Comparison of ENCODE assay signal across 26 cellular contexts in the genomic region with DNA sequence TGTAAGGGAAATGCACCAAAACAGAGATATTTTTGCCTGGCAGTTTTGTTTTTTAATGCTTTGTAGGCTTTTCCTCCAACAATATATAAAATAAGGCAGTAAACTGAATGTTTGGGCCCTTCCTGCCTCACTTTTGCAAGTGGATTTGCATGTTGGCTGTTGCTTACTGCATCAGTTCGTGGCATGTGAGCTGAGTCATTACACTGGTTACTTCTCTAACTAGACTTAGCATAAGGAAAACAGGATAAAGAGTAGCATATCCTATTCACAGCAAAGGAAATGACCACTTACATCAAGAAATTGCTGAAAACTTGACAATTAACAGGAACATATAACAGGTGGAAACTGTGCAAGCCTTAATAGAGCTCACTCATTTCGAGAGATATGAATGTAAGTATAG.
DNase-seq lines count a peak whose midpoint lies in the region; ATAC-seq, FAIRE-seq and TF ChIP-seq lines count a peak whose summit lies in the region.
"Had no signal": no experiment of that assay in that cellular context is flagged by ENCODE, and none has a peak within 500 bp of the region (broad histone marks: within the 10 kb centered on the region; RNA-seq: fewer than 3 reads in every experiment).

No MANE protein-coding gene starts in this region.

- peaks cover 53% of the 10 kb centered on the region for H3K4me1 Mint-ChIP-seq in astrocyte (ENCODE audit: low read depth, unreplicated experiment)
- H3K4me1 Mint-ChIP-seq: activated CD4-positive, alpha-beta T cell treated with anti-CD3 and anti-CD28 coated beads, Interleukin-2, amount 10 ng/mL, durations not matched to agents 7 days and 5 days; activated naive CD4-positive, alpha-beta T cell treated with anti-CD3 and anti-CD28 coated beads, Interleukin-2, amount 10 ng/mL, durations not matched to agents 7 days and 5 days; CD4-positive, alpha-beta memory T cell; stimulated activated naive CD8-positive, alpha-beta T cell treated with anti-CD3 and anti-CD28 coated beads, Interleukin-15, amount 100 ng/mL, for 72 hours; T-helper 17 cell had no signal

- H3K4me3 Mint-ChIP-seq in astrocyte (ENCODE audit: unreplicated experiment): no peak overlapping the region
- H3K4me3 Mint-ChIP-seq: activated CD4-positive, alpha-beta T cell treated with anti-CD3 and anti-CD28 coated beads, Interleukin-2, amount 10 ng/mL, durations not matched to agents 7 days and 5 days; activated naive CD4-positive, alpha-beta T cell treated with anti-CD3 and anti-CD28 coated beads, Interleukin-2, amount 10 ng/mL, durations not matched to agents 7 days and 5 days; CD4-positive, alpha-beta memory T cell; effector memory CD8-positive, alpha-beta T cell; stimulated activated naive CD8-positive, alpha-beta T cell treated with anti-CD3 and anti-CD28 coated beads, Interleukin-15, amount 100 ng/mL, for 72 hours; T-helper 17 cell had no signal

- H3K27me3 ChIP-seq in astrocyte (ENCODE audit: insufficient read depth, low read length): no peaks in the 10 kb centered on the region
- no peaks in the 10 kb centered on the region for H3K27me3 ChIP-seq in left lung
- no peaks in the 10 kb centered on the region for H3K27me3 ChIP-seq in ovary
- H3K27me3 ChIP-seq: ascending aorta, esophagus muscularis mucosa, thyroid gland had no signal

- no peak for TF ChIP-seq POLR2A in ovary (IDR thresholded peaks at IDR 0.05)

- no peak for TF ChIP-seq EP300 in ovary (IDR thresholded peaks at IDR 0.05)

- H3K9ac ChIP-seq in astrocyte (ENCODE audit: low read length): no peak overlapping the region
- H3K9ac ChIP-seq: SK-N-SH had no signal

- no peak overlapping the region for H3K4me3 ChIP-seq in astrocyte (ENCODE audit: insufficient read depth, low read depth, low read length)
- H3K4me3 ChIP-seq in fibroblast of mammary gland (ENCODE audit: control insufficient read depth, low read depth, low read length): no peak overlapping the region
- H3K4me3 ChIP-seq in left lung: no peak overlapping the region
- H3K4me3 ChIP-seq in ovary: no peak overlapping the region
- H3K4me3 ChIP-seq: ascending aorta, esophagus muscularis mucosa, prostate gland, thyroid gland had no signal

- 34 to 78% (median 46%) methylated on average over 2 of the region's 2 CpGs for WGBS in ovary, 3 donors

- no peak overlapping the region for H2AFZ ChIP-seq in astrocyte (ENCODE audit: low read depth, low read length)

- H3K36me3 ChIP-seq in astrocyte (ENCODE audit: insufficient read depth, low read length) (no peaks in the 10 kb centered on the region), left lung (peaks cover 0 to under 1% of the 10 kb centered on the region in 2 donors), ovary (no peaks in the 10 kb centered on the region)
- H3K36me3 ChIP-seq: ascending aorta, esophagus muscularis mucosa, prostate gland, thyroid gland had no signal

- no peak overlapping the region for H3K4me2 ChIP-seq in astrocyte (ENCODE audit: low read length)
- H3K4me2 ChIP-seq: SK-N-SH had no signal

- no peak for FAIRE-seq in astrocyte (lab: Jason Lieb, UNC)

- H3K4me1 ChIP-seq in astrocyte (ENCODE audit: insufficient read depth, low read length) (peaks cover 19% of the 10 kb centered on the region), left lung (no peaks in the 10 kb centered on the region), ovary (ENCODE audit: insufficient read depth) (no peaks in the 10 kb centered on the region)
- H3K4me1 ChIP-seq: prostate gland had no signal

- ATAC-seq in HG03457 (IDR thresholded peaks at IDR 0.05; ENCODE audit: unreplicated experiment) (no peak), left lung (no peak)
- ATAC-seq: effector memory CD8-positive, alpha-beta T cell; stimulated activated naive CD8-positive, alpha-beta T cell treated with anti-CD3 and anti-CD28 coated beads, Interleukin-15, amount 100 ng/mL, for 72 hours; T-helper 17 cell had no signal

- no peak for TF ChIP-seq CTCF in astrocyte (IDR thresholded peaks at IDR 0.05; ENCODE audit: insufficient read depth, low read depth, low read length)
- TF ChIP-seq CTCF in fibroblast of mammary gland (conservative IDR thresholded peaks at IDR 0.05; ENCODE audit: control insufficient read depth, insufficient read depth, low read depth, low read length): no peak
- no peak for TF ChIP-seq CTCF in left lung (IDR thresholded peaks at IDR 0.05)
- no peak for TF ChIP-seq CTCF in ovary (IDR thresholded peaks at IDR 0.05)

- no peaks in the 10 kb centered on the region for H3K9me3 Mint-ChIP-seq in astrocyte (ENCODE audit: unreplicated experiment)
- H3K9me3 Mint-ChIP-seq: activated CD4-positive, alpha-beta T cell treated with anti-CD3 and anti-CD28 coated beads, Interleukin-2, amount 10 ng/mL, durations not matched to agents 7 days and 5 days; effector memory CD8-positive, alpha-beta T cell; stimulated activated naive CD8-positive, alpha-beta T cell treated with anti-CD3 and anti-CD28 coated beads, Interleukin-15, amount 100 ng/mL, for 72 hours had no signal

- H4K20me1 ChIP-seq in astrocyte (ENCODE audit: insufficient read depth, low read length): no peaks in the 10 kb centered on the region

- peaks cover 5% of the 10 kb centered on the region for H3K36me3 Mint-ChIP-seq in astrocyte (ENCODE audit: low read depth, unreplicated experiment)
- H3K36me3 Mint-ChIP-seq: activated naive CD4-positive, alpha-beta T cell treated with anti-CD3 and anti-CD28 coated beads, Interleukin-2, amount 10 ng/mL, durations not matched to agents 7 days and 5 days had no signal

- DNase-seq in HT1080 (ENCODE audit: low read depth): peak; percentile 27
- peak; percentile 45 for DNase-seq in astrocyte (ENCODE audit: low read depth)
- peak; percentile 33 for DNase-seq in fibroblast of mammary gland (ENCODE audit: low read depth)
- DNase-seq in cerebellum (ENCODE audit: low spot score): no peak
- DNase-seq in left lung: no peak
- no peak for DNase-seq in ovary
- DNase-seq: activated CD4-positive, alpha-beta T cell treated with anti-CD3 and anti-CD28 coated beads, Interleukin-2, amount 10 ng/mL, durations not matched to agents 7 days and 5 days; activated naive CD4-positive, alpha-beta T cell treated with anti-CD3 and anti-CD28 coated beads, Interleukin-2, amount 10 ng/mL, durations not matched to agents 7 days and 5 days; CD4-positive, alpha-beta memory T cell; effector memory CD8-positive, alpha-beta T cell; head of caudate nucleus; Karpas-422; mammary epithelial cell; NCI-H1048; NCI-H187; NCI-H774; SK-N-SH; stimulated activated naive CD8-positive, alpha-beta T cell treated with anti-CD3 and anti-CD28 coated beads, Interleukin-15, amount 100 ng/mL, for 72 hours; T-helper 17 cell; thyroid gland had no signal

- H3K79me2 ChIP-seq in astrocyte (ENCODE audit: insufficient read depth, low read length): no peaks in the 10 kb centered on the region

- H3K27ac ChIP-seq in astrocyte (ENCODE audit: low read depth, low read length) (no peak overlapping the region), left lung (no peak overlapping the region), ovary (no peak overlapping the region)
- H3K27ac ChIP-seq: ascending aorta, esophagus muscularis mucosa, prostate gland, RWPE1, VCaP had no signal

- intact Hi-C loops in left lung (cut with DNase I): no loop called here
- intact Hi-C loops in ovary (cut with DNase I): no loop called here

- H3K27ac Mint-ChIP-seq in astrocyte (ENCODE audit: unreplicated experiment): peak overlapping the region; percentile 75
- H3K27ac Mint-ChIP-seq: activated CD4-positive, alpha-beta T cell treated with anti-CD3 and anti-CD28 coated beads, Interleukin-2, amount 10 ng/mL, durations not matched to agents 7 days and 5 days; activated naive CD4-positive, alpha-beta T cell treated with anti-CD3 and anti-CD28 coated beads, Interleukin-2, amount 10 ng/mL, durations not matched to agents 7 days and 5 days; CD4-positive, alpha-beta memory T cell; effector memory CD8-positive, alpha-beta T cell; stimulated activated naive CD8-positive, alpha-beta T cell treated with anti-CD3 and anti-CD28 coated beads, Interleukin-15, amount 100 ng/mL, for 72 hours; T-helper 17 cell had no signal

- H3K27me3 Mint-ChIP-seq in astrocyte (ENCODE audit: low read depth, unreplicated experiment): no peaks in the 10 kb centered on the region
- H3K27me3 Mint-ChIP-seq: activated CD4-positive, alpha-beta T cell treated with anti-CD3 and anti-CD28 coated beads, Interleukin-2, amount 10 ng/mL, durations not matched to agents 7 days and 5 days; activated naive CD4-positive, alpha-beta T cell treated with anti-CD3 and anti-CD28 coated beads, Interleukin-2, amount 10 ng/mL, durations not matched to agents 7 days and 5 days; CD4-positive, alpha-beta memory T cell; effector memory CD8-positive, alpha-beta T cell; stimulated activated naive CD8-positive, alpha-beta T cell treated with anti-CD3 and anti-CD28 coated beads, Interleukin-15, amount 100 ng/mL, for 72 hours; T-helper 17 cell had no signal

- H3K9me3 ChIP-seq in astrocyte (ENCODE audit: insufficient read depth, low read depth, low read length) (no peaks in the 10 kb centered on the region), left lung (no peaks in the 10 kb centered on the region), ovary (no peaks in the 10 kb centered on the region)
- H3K9me3 ChIP-seq: ascending aorta, esophagus muscularis mucosa, prostate gland, SK-N-SH, thyroid gland had no signal

Comparison
In these comparisons a context has a peak if more than half of its experiments do, and no peak if none do; other contexts are left out.
1. DNase-seq: peak in HT1080 (single experiment), astrocyte (single experiment) and fibroblast of mammary gland (single experiment); none in cerebellum (single experiment), left lung (0 of 2) and ovary (0 of 5).